ENCODE assay signal across 1 cellular context in genomic region chr1:155135416-155136197, GRCh38.
TF ChIP-seq lines count a peak whose summit lies in the region.

SLC50A1 (plus strand) TSS chr1:155135852; CDS start chr1:155135912, 60 bp downstream.

TF ChIP-seq in HepG2, 621 proteins besides CTCF, POLR2A, EP300 and RAD21 (continued from another document and continues in another):
- TF ChIP-seq AKNA (CRISPR knock-in tag; IDR thresholded peaks at IDR 0.05; ENCODE audit: borderline replicate concordance) (0 out of 2 replicates have a peak, but pooled peaks have one; percentile 33), TSC22D2 (CRISPR knock-in tag; IDR thresholded peaks at IDR 0.05; ENCODE audit: borderline replicate concordance) (no peak), JUNB (CRISPR knock-in tag; IDR thresholded peaks at IDR 0.05; ENCODE audit: borderline replicate concordance) (0 out of 2 replicates have a peak, but pooled peaks have one; percentile 47), EHMT2 (IDR thresholded peaks at IDR 0.05; ENCODE audit: borderline replicate concordance, low read depth, low read length) (no peak), FOSL1 (CRISPR knock-in tag; IDR thresholded peaks at IDR 0.05; ENCODE audit: borderline replicate concordance) (no peak), ZNF580 (CRISPR knock-in tag; IDR thresholded peaks at IDR 0.05; ENCODE audit: borderline replicate concordance, low read depth) (no peak; the same call in 1 of the 2 replicates), NCOR1 (IDR thresholded peaks at IDR 0.05; ENCODE audit: borderline replicate concordance, low read length) (peak; percentile 12; the same call in 1 of the 2 replicates), MXD4 (CRISPR knock-in tag; IDR thresholded peaks at IDR 0.05) (peak; percentile 76; the same call in 1 of the 2 replicates), ZBTB40 (IDR thresholded peaks at IDR 0.05) (0 out of 2 replicates have a peak, but pooled peaks have one; percentile 33), ZBTB40 (CRISPR knock-in tag; IDR thresholded peaks at IDR 0.05) (peak; percentile 68), NFIC (IDR thresholded peaks at IDR 0.05; ENCODE audit: low read length) (no peak), HNRNPH1 (optimal IDR thresholded peaks at IDR 0.05; ENCODE audit: low read depth, low read length) (peak; percentile 77), FOXO4 (CRISPR knock-in tag; conservative IDR thresholded peaks at IDR 0.05) (no peak), EEA1 (CRISPR knock-in tag; IDR thresholded peaks at IDR 0.05; ENCODE audit: borderline replicate concordance) (no peak), RNF219 (CRISPR knock-in tag; IDR thresholded peaks at IDR 0.05) (no peak), RARA (CRISPR knock-in tag; IDR thresholded peaks at IDR 0.05) (peak; percentile 23; the same call in 1 of the 2 replicates), ZNF512 (CRISPR knock-in tag; IDR thresholded peaks at IDR 0.05) (no peak), PBX3 (CRISPR knock-in tag; IDR thresholded peaks at IDR 0.05; ENCODE audit: borderline replicate concordance) (no peak), ZNF83 (CRISPR knock-in tag; IDR thresholded peaks at IDR 0.05; ENCODE audit: borderline replicate concordance) (no peak), HNRNPUL1 (IDR thresholded peaks at IDR 0.05; ENCODE audit: low read depth, low read length) (0 out of 2 replicates have a peak, but pooled peaks have one; percentile 56), ISX (CRISPR knock-in tag; conservative IDR thresholded peaks at IDR 0.05) (no peak), NFE2 (CRISPR knock-in tag; IDR thresholded peaks at IDR 0.05) (no peak), PAWR (CRISPR knock-in tag; IDR thresholded peaks at IDR 0.05; ENCODE audit: borderline replicate concordance) (0 out of 2 replicates have a peak, but pooled peaks have one; percentile 44), ETV5 (CRISPR knock-in tag; IDR thresholded peaks at IDR 0.05; ENCODE audit: borderline replicate concordance) (peak; percentile 82), ZNF660 (CRISPR knock-in tag; IDR thresholded peaks at IDR 0.05; ENCODE audit: borderline replicate concordance, low read depth) (no peak), BCL6 (CRISPR knock-in tag; IDR thresholded peaks at IDR 0.05) (peak; percentile 42; the same call in 1 of the 2 replicates), ZNF414 (CRISPR knock-in tag; IDR thresholded peaks at IDR 0.05) (no peak), CENPT (CRISPR knock-in tag; IDR thresholded peaks at IDR 0.05; ENCODE audit: low read depth) (no peak), MAFG (CRISPR knock-in tag; IDR thresholded peaks at IDR 0.05) (no peak), SAFB2 (CRISPR knock-in tag; IDR thresholded peaks at IDR 0.05; ENCODE audit: borderline replicate concordance, low read depth) (peak; percentile 96), ZNF556 (CRISPR knock-in tag; IDR thresholded peaks at IDR 0.05; ENCODE audit: borderline replicate concordance) (peak; percentile 76), ZNF333 (CRISPR knock-in tag; IDR thresholded peaks at IDR 0.05; ENCODE audit: borderline replicate concordance) (no peak), YEATS2 (CRISPR knock-in tag; IDR thresholded peaks at IDR 0.05; ENCODE audit: borderline replicate concordance) (peak; percentile 70; the same call in 1 of the 2 replicates), NRL (CRISPR knock-in tag; IDR thresholded peaks at IDR 0.05; ENCODE audit: borderline replicate concordance) (peak; percentile 6; the same call in 1 of the 2 replicates)
